In the genomic region with DNA sequence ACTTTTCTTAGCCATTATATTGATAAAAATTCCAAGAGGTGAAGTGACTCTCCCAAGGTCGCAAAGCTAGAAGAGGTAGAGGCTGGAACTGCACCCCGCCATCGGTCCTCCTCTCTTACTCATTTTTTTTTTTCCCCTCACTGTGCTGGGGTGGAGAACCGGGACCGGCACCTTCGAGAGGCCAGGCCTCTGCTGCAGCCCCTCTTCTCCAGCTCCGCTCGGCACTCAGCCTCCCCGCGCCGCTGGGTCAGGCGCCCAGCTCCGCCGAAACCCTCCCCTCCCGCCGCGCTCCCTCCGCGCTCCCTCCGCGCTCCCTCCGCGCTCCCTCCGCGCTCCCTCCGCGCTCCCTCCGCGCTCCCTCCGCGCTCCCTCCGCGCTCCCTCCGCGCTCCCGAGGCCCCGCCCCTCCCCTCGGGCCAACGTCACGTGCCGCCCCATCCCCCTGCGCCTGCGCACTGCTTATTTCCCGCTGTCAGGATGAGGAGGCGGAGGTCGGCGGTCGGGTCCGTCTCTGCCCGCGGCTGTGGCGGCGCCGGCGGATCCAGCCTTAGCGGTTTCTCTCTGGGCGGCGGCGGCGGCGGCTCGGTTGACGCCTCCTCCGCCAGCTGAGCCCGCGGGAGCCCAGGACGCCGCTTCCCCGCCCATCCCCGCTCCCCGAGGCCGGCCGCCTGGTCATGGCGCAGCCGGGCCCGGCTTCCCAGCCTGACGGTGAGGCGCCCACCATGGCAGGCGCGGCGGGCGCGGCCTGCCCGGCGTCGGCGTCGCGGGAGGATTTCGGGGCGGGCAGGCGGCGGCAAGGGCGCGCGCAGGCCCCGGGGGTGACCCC, we compare ENCODE assay signal across 1 cellular context.
TF ChIP-seq lines count a peak whose summit lies in the region.

A gene with protein sequence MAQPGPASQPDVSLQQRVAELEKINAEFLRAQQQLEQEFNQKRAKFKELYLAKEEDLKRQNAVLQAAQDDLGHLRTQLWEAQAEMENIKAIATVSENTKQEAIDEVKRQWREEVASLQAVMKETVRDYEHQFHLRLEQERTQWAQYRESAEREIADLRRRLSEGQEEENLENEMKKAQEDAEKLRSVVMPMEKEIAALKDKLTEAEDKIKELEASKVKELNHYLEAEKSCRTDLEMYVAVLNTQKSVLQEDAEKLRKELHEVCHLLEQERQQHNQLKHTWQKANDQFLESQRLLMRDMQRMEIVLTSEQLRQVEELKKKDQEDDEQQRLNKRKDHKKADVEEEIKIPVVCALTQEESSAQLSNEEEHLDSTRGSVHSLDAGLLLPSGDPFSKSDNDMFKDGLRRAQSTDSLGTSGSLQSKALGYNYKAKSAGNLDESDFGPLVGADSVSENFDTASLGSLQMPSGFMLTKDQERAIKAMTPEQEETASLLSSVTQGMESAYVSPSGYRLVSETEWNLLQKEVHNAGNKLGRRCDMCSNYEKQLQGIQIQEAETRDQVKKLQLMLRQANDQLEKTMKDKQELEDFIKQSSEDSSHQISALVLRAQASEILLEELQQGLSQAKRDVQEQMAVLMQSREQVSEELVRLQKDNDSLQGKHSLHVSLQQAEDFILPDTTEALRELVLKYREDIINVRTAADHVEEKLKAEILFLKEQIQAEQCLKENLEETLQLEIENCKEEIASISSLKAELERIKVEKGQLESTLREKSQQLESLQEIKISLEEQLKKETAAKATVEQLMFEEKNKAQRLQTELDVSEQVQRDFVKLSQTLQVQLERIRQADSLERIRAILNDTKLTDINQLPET (plus strand): TSS at position 471 of the 825 bp plus-strand sequence. CDS start 203 bp downstream, at position 674.

TF ChIP-seq in HepG2, 621 proteins besides CTCF, POLR2A, EP300 and RAD21 (continued from another document and continues in another):
- TF ChIP-seq PHF8 (CRISPR knock-in tag; IDR thresholded peaks at IDR 0.05), result peak; percentile 60; the same call in 1 of the 2 replicates
- TF ChIP-seq SP5 (CRISPR knock-in tag; IDR thresholded peaks at IDR 0.05; ENCODE audit: borderline replicate concordance, low read depth), result peak; percentile 24; the same call in 1 of the 2 replicates
- no peak for TF ChIP-seq ZZZ3 (CRISPR knock-in tag; IDR thresholded peaks at IDR 0.05; ENCODE audit: borderline replicate concordance)
- 0 out of 2 replicates have a peak, but pooled peaks have one; percentile 6 for TF ChIP-seq ZNF589 (CRISPR knock-in tag; conservative IDR thresholded peaks at IDR 0.05)
- peak; percentile 100 for TF ChIP-seq ASH2L (IDR thresholded peaks at IDR 0.05; ENCODE audit: insufficient read length, low read depth, low read length)
- TF ChIP-seq, protein P1, sequence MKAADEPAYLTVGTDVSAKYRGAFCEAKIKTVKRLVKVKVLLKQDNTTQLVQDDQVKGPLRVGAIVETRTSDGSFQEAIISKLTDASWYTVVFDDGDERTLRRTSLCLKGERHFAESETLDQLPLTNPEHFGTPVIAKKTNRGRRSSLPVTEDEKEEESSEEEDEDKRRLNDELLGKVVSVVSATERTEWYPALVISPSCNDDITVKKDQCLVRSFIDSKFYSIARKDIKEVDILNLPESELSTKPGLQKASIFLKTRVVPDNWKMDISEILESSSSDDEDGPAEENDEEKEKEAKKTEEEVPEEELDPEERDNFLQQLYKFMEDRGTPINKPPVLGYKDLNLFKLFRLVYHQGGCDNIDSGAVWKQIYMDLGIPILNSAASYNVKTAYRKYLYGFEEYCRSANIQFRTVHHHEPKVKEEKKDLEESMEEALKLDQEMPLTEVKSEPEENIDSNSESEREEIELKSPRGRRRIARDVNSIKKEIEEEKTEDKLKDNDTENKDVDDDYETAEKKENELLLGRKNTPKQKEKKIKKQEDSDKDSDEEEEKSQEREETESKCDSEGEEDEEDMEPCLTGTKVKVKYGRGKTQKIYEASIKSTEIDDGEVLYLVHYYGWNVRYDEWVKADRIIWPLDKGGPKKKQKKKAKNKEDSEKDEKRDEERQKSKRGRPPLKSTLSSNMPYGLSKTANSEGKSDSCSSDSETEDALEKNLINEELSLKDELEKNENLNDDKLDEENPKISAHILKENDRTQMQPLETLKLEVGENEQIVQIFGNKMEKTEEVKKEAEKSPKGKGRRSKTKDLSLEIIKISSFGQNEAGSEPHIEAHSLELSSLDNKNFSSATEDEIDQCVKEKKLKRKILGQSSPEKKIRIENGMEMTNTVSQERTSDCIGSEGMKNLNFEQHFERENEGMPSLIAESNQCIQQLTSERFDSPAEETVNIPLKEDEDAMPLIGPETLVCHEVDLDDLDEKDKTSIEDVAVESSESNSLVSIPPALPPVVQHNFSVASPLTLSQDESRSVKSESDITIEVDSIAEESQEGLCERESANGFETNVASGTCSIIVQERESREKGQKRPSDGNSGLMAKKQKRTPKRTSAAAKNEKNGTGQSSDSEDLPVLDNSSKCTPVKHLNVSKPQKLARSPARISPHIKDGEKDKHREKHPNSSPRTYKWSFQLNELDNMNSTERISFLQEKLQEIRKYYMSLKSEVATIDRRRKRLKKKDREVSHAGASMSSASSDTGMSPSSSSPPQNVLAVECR (CRISPR knock-in tag; IDR thresholded peaks at IDR 0.05; ENCODE audit: borderline replicate concordance), result peak; percentile 50
- peak; percentile 42; the same call in 1 of the 2 replicates for TF ChIP-seq ZNF430 (CRISPR knock-in tag; IDR thresholded peaks at IDR 0.05)
- TF ChIP-seq, protein P2, sequence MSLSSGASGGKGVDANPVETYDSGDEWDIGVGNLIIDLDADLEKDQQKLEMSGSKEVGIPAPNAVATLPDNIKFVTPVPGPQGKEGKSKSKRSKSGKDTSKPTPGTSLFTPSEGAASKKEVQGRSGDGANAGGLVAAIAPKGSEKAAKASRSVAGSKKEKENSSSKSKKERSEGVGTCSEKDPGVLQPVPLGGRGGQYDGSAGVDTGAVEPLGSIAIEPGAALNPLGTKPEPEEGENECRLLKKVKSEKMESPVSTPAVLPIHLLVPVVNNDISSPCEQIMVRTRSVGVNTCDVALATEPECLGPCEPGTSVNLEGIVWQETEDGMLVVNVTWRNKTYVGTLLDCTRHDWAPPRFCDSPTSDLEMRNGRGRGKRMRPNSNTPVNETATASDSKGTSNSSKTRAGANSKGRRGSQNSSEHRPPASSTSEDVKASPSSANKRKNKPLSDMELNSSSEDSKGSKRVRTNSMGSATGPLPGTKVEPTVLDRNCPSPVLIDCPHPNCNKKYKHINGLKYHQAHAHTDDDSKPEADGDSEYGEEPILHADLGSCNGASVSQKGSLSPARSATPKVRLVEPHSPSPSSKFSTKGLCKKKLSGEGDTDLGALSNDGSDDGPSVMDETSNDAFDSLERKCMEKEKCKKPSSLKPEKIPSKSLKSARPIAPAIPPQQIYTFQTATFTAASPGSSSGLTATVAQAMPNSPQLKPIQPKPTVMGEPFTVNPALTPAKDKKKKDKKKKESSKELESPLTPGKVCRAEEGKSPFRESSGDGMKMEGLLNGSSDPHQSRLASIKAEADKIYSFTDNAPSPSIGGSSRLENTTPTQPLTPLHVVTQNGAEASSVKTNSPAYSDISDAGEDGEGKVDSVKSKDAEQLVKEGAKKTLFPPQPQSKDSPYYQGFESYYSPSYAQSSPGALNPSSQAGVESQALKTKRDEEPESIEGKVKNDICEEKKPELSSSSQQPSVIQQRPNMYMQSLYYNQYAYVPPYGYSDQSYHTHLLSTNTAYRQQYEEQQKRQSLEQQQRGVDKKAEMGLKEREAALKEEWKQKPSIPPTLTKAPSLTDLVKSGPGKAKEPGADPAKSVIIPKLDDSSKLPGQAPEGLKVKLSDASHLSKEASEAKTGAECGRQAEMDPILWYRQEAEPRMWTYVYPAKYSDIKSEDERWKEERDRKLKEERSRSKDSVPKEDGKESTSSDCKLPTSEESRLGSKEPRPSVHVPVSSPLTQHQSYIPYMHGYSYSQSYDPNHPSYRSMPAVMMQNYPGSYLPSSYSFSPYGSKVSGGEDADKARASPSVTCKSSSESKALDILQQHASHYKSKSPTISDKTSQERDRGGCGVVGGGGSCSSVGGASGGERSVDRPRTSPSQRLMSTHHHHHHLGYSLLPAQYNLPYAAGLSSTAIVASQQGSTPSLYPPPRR (CRISPR knock-in tag; IDR thresholded peaks at IDR 0.05; ENCODE audit: borderline replicate concordance), result no peak
- TF ChIP-seq TARDBP (CRISPR knock-in tag; IDR thresholded peaks at IDR 0.05), result no peak
- TF ChIP-seq, protein P3, sequence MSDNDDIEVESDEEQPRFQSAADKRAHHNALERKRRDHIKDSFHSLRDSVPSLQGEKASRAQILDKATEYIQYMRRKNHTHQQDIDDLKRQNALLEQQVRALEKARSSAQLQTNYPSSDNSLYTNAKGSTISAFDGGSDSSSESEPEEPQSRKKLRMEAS (IDR thresholded peaks at IDR 0.05), result peak; percentile 73
- no peak for TF ChIP-seq JUN (CRISPR knock-in tag; IDR thresholded peaks at IDR 0.05)
- 0 out of 2 replicates have a peak, but pooled peaks have one; percentile 26 for TF ChIP-seq CBFB (CRISPR knock-in tag; IDR thresholded peaks at IDR 0.05)
- no peak for TF ChIP-seq SIX4 (CRISPR knock-in tag; IDR thresholded peaks at IDR 0.05)
- TF ChIP-seq KDM1A (CRISPR knock-in tag; IDR thresholded peaks at IDR 0.05), result peak; percentile 94; the same call in 1 of the 2 replicates
- TF ChIP-seq, protein P4, sequence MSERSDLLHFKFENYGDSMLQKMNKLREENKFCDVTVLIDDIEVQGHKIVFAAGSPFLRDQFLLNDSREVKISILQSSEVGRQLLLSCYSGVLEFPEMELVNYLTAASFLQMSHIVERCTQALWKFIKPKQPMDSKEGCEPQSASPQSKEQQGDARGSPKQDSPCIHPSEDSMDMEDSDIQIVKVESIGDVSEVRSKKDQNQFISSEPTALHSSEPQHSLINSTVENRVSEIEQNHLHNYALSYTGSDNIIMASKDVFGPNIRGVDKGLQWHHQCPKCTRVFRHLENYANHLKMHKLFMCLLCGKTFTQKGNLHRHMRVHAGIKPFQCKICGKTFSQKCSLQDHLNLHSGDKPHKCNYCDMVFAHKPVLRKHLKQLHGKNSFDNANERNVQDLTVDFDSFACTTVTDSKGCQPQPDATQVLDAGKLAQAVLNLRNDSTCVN (CRISPR knock-in tag; IDR thresholded peaks at IDR 0.05; ENCODE audit: borderline replicate concordance), result no peak
- peak in 1 of 2 experiments; percentile 27; a peak in 1 of 4 replicates for TF ChIP-seq KLF16 (CRISPR knock-in tag; IDR thresholded peaks at IDR 0.05)
- TF ChIP-seq ZNF674 (CRISPR knock-in tag; IDR thresholded peaks at IDR 0.05; ENCODE audit: low read depth), result no peak
- TF ChIP-seq ZNF607 (CRISPR knock-in tag; IDR thresholded peaks at IDR 0.05; ENCODE audit: borderline replicate concordance), result peak; percentile 10
- TF ChIP-seq ZSCAN21 (CRISPR knock-in tag; IDR thresholded peaks at IDR 0.05; ENCODE audit: borderline replicate concordance), result 0 out of 2 replicates have a peak, but pooled peaks have one; percentile 57
- TF ChIP-seq, protein P5, sequence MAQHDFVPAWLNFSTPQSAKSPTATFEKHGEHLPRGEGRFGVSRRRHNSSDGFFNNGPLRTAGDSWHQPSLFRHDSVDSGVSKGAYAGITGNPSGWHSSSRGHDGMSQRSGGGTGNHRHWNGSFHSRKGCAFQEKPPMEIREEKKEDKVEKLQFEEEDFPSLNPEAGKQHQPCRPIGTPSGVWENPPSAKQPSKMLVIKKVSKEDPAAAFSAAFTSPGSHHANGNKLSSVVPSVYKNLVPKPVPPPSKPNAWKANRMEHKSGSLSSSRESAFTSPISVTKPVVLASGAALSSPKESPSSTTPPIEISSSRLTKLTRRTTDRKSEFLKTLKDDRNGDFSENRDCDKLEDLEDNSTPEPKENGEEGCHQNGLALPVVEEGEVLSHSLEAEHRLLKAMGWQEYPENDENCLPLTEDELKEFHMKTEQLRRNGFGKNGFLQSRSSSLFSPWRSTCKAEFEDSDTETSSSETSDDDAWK (CRISPR knock-in tag; IDR thresholded peaks at IDR 0.05), result no peak
- TF ChIP-seq ZNF180 (CRISPR knock-in tag; IDR thresholded peaks at IDR 0.05; ENCODE audit: borderline replicate concordance, low read depth), result no peak
- no peak for TF ChIP-seq MYNN (CRISPR knock-in tag; IDR thresholded peaks at IDR 0.05; ENCODE audit: low read depth)
- TF ChIP-seq ZMYM2 (CRISPR knock-in tag; IDR thresholded peaks at IDR 0.05), result peak; percentile 91
- TF ChIP-seq KMT2A (CRISPR knock-in tag; IDR thresholded peaks at IDR 0.05), result 0 out of 2 replicates have a peak, but pooled peaks have one; percentile 18
- no peak for TF ChIP-seq SOX13 (IDR thresholded peaks at IDR 0.05)
- TF ChIP-seq SOX13 (CRISPR knock-in tag; conservative IDR thresholded peaks at IDR 0.05 in 1 of 2, IDR thresholded peaks at IDR 0.05 in 1 of 2), result peak in 1 of 2 experiments; percentile 16; a peak in 1 of 4 replicates
- TF ChIP-seq HOXA9 (CRISPR knock-in tag; IDR thresholded peaks at IDR 0.05; ENCODE audit: borderline replicate concordance), result 0 out of 2 replicates have a peak, but pooled peaks have one; percentile 54
- TF ChIP-seq LCORL (IDR thresholded peaks at IDR 0.05), result no peak
- 0 out of 2 replicates have a peak, but pooled peaks have one; percentile 49 for TF ChIP-seq LCORL (CRISPR knock-in tag; IDR thresholded peaks at IDR 0.05)
- TF ChIP-seq ZNF547 (CRISPR knock-in tag; IDR thresholded peaks at IDR 0.05), result peak; percentile 40; the same call in 1 of the 2 replicates
- TF ChIP-seq FIP1L1 (IDR thresholded peaks at IDR 0.05; ENCODE audit: borderline replicate concordance, insufficient read depth, low read depth, low read length), result no peak
- TF ChIP-seq, protein P6, sequence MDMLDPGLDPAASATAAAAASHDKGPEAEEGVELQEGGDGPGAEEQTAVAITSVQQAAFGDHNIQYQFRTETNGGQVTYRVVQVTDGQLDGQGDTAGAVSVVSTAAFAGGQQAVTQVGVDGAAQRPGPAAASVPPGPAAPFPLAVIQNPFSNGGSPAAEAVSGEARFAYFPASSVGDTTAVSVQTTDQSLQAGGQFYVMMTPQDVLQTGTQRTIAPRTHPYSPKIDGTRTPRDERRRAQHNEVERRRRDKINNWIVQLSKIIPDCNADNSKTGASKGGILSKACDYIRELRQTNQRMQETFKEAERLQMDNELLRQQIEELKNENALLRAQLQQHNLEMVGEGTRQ (IDR thresholded peaks at IDR 0.05; ENCODE audit: low read depth, low read length), result peak; percentile 75
- TF ChIP-seq, protein P6 (CRISPR knock-in tag; IDR thresholded peaks at IDR 0.05; ENCODE audit: borderline replicate concordance), result peak; percentile 89; the same call in 1 of the 2 replicates
- TF ChIP-seq, protein P7, sequence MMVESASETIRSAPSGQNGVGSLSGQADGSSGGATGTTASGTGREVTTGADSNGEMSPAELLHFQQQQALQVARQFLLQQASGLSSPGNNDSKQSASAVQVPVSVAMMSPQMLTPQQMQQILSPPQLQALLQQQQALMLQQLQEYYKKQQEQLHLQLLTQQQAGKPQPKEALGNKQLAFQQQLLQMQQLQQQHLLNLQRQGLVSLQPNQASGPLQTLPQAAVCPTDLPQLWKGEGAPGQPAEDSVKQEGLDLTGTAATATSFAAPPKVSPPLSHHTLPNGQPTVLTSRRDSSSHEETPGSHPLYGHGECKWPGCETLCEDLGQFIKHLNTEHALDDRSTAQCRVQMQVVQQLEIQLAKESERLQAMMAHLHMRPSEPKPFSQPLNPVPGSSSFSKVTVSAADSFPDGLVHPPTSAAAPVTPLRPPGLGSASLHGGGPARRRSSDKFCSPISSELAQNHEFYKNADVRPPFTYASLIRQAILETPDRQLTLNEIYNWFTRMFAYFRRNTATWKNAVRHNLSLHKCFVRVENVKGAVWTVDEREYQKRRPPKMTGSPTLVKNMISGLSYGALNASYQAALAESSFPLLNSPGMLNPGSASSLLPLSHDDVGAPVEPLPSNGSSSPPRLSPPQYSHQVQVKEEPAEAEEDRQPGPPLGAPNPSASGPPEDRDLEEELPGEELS (CRISPR knock-in tag; IDR thresholded peaks at IDR 0.05), result no peak
- peak; percentile 96 for TF ChIP-seq BHLHE40 (IDR thresholded peaks at IDR 0.05; ENCODE audit: low read length)
- no peak for TF ChIP-seq ZNF20 (CRISPR knock-in tag; IDR thresholded peaks at IDR 0.05)
